Comparison of ENCODE assay signal across 7 cellular contexts in the genomic region with DNA sequence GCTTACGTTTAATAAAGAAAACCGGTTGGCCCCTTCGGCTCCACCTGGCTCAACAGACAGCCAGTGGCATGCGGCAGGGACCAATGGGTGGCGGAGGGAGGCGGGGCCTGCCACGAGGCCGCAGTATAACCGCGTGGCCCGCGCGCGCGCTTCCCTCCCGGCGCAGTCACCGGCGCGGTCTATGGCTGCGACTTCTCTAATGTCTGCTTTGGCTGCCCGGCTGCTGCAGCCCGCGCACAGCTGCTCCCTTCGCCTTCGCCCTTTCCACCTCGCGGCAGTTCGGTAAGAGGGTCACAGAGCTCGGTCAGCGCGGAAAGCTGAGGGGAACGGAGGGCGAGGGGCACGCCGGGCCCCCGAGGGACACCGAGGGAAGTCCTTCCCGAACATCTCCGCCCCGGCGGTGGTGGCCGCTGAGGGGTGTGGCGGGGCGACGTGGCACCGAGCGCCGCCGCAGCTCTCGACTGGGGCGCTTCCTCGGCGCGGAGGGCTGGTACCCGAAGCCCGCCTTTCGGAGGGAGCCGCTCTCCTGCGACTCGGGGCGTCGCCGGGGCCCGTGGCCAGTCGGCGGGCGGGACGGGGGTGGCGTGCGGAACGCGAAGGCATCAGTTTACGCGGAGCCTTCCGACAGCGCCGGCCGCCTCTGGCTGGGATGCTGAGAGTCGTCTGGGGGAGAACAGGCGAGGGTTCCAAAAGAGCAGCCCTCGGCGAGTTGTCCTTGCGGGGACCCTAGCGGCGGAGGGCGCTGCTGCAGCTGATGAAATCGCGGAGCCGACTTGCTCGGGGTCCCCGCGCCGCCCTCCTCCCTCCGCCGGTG. TPM values are rescaled to one million over a fixed set of nuclear protein-coding genes. Genes with fewer than 3 reads are reported as not detected.
DNase-seq lines count a peak whose midpoint lies in the region; ATAC-seq lines count a peak whose summit lies in the region.

Gene MTHFD2 (plus strand): TSS at position 155 of the 814 bp plus-strand sequence. CDS start 27 bp downstream, at position 182.

- ATAC-seq in GM18511 (IDR thresholded peaks at IDR 0.05; ENCODE audit: unreplicated experiment): peak; percentile 92
- peak; percentile 85 for ATAC-seq in HG03039 (IDR thresholded peaks at IDR 0.05; ENCODE audit: unreplicated experiment)
- peak; percentile 94 for ATAC-seq in sciatic nerve

- DNase-seq in NCI-H2081 (lab: John Stamatoyannopoulos, UW) (peak; percentile 96 to 98), T1000 (lab: John Stamatoyannopoulos, UW) (peak; percentile 87), astrocyte of the hippocampus (ENCODE audit: low read depth, low spot score) (peak; percentile 98), hypothalamus (lab: John Stamatoyannopoulos, UW) (peak; percentile 22 to 92 (median 79)), sciatic nerve (ENCODE audit: low spot score) (peak; percentile 91)

- intact Hi-C loops in sciatic nerve (cut with DNase I): no loop called here

RNA-seq across cellular contexts. Expression of gene MTHFD2, which starts in this region (rescaled TPM):
- 18.6 TPM for total RNA-seq in sciatic nerve

Comparison
In these comparisons a context has a peak if more than half of its experiments do, and no peak if none do; other contexts are left out.
1. Peak in every context shown above with its lines: DNase-seq and ATAC-seq.